26 cellular contexts compared by ENCODE assay signal in the genomic region with DNA sequence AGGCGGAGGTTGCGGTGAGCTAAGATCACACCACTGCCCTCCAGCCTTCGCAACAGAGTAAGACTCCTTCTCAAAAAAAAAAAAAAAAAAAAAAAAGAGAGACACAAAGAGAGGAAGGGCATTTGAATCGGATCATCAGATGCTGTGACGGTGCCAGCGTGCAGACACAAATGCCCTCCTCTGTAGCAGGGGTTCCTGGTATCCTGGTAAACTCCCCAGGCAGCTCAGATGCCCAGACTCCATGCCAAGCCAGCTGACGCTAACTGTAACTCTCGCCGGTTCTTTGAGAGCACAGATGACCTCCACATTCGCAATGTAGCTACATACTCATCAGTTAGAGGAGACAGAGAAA.
"Had no signal": no experiment of that assay in that cellular context is flagged by ENCODE, and none has a peak within 500 bp of the region (broad histone marks: within the 10 kb centered on the region; RNA-seq: fewer than 3 reads in every experiment).

No MANE protein-coding gene starts in this region.

- H3K36me3 ChIP-seq: breast epithelium, Peyer's patch, SJSA1 had no signal

- H3K9me3 ChIP-seq: breast epithelium, SJSA1 had no signal

- H3K27ac ChIP-seq: breast epithelium, Peyer's patch, RWPE1, SJSA1 had no signal

- H3K4me3 ChIP-seq: breast epithelium, K562, Peyer's patch, SJSA1 had no signal

- H3K4me1 ChIP-seq: SJSA1 had no signal

- DNase-seq: activated CD4-positive, alpha-beta T cell treated with anti-CD3 and anti-CD28 coated beads for 48 hours; activated CD4-positive, alpha-beta T cell treated with anti-CD3 and anti-CD28 coated beads, Interleukin-2, amount 50 U/mL, for 4 hours; activated effector memory CD4-positive, alpha-beta T cell treated with Interleukin-2 at 50 U/mL for 16 hours; activated naive CD4-positive, alpha-beta T cell; activated T-cell treated with anti-CD3 and anti-CD28 coated beads, Interleukin-2, amount 50 U/mL, for 24 hours; aorta; caudate nucleus; Karpas-422; MM.1S; NCI-H1105 treated with DMSO at 0.1 percent for 48 hours; NCI-H1436 treated with DMSO at 0.1 percent for 48 hours; NCI-H187; NCI-H2081; NCI-H2171; NCI-H226; NCI-H526; NCI-H82; Peyer's patch; Right ventricle myocardium superior; SW 1271 had no signal

- ATAC-seq: activated CD4-positive, CD25-positive, alpha-beta regulatory T cell treated with anti-CD3 and anti-CD28 coated beads, Interleukin-2, amount 50 U/mL, for 24 hours; K562; SK-N-SH treated with all-trans-retinoic acid at 6 μM for 48 hours had no signal
